1 cellular context compared by ENCODE assay signal in genomic region chr6:44110966-44111365, GRCh38.
TF ChIP-seq lines count a peak whose summit lies in the region.

No MANE protein-coding gene starts in this region.

TF ChIP-seq in K562, 482 proteins besides CTCF, POLR2A, EP300 and RAD21:
- TF ChIP-seq NFRKB (IDR thresholded peaks at IDR 0.05; ENCODE audit: low read depth) (no peak), HMG20B (CRISPR knock-in tag; IDR thresholded peaks at IDR 0.05) (no peak), CSDE1 (IDR thresholded peaks at IDR 0.05) (no peak), CHD4 (IDR thresholded peaks at IDR 0.05; ENCODE audit: insufficient read depth, insufficient replicate concordance, low read depth, low read length, poor library complexity, severe bottlenecking) (no peak), MTA3 (IDR thresholded peaks at IDR 0.05; ENCODE audit: borderline replicate concordance) (no peak), ZNF124 (CRISPR knock-in tag; IDR thresholded peaks at IDR 0.05) (no peak), NFATC3 (IDR thresholded peaks at IDR 0.05) (no peak), ZNF551 (CRISPR knock-in tag; IDR thresholded peaks at IDR 0.05) (no peak), KAT7 (CRISPR knock-in tag; IDR thresholded peaks at IDR 0.05; ENCODE audit: borderline replicate concordance) (no peak)
TF ChIP-seq in K562: peak in this region for 0.
